8 cellular contexts compared by ENCODE assay signal in genomic region chr6:138001750-138002349, GRCh38.
DNase-seq lines count a peak whose midpoint lies in the region; ATAC-seq, FAIRE-seq and TF ChIP-seq lines count a peak whose summit lies in the region.

No MANE protein-coding gene starts in this region.

- CTCF ChIA-PET in A549 (lab: Yijun Ruan, JAX), result interaction anchor here (0.5 to 5.6 kb wide), 7 partner anchors 15 to 1868 kb away, joined by 3 to 61 read pairs (median 3); no protein-coding TSS in a partner anchor
- CTCF ChIA-PET in naive thymus-derived CD4-positive, alpha-beta T cell (lab: Charles Lee), result interaction anchor here (0.7 to 7.6 kb wide), 7 partner anchors 41 to 945 kb away, joined by 3 to 58 read pairs (median 4); no protein-coding TSS in a partner anchor

- intact Hi-C loops in naive thymus-derived CD4-positive, alpha-beta T cell (cut with micrococcal nuclease), result loop anchor here (1.0 to 10.0 kb wide), 9 partner anchors 107 to 770 kb away; partner anchors contain the start of genes CCDC28A (in 1 of the 2) and HEBP2 (in 1 of the 2)

- no peaks in the 10 kb centered on the region for H3K36me3 ChIP-seq in naive thymus-derived CD4-positive, alpha-beta T cell (ENCODE audit: control insufficient read depth in 2 of 3, insufficient read depth in 3 of 3, low read length in 3 of 3)

- peaks cover 0 to 5% (median 0%) of the 10 kb centered on the region in 5 donors for H3K36me3 Mint-ChIP-seq in naive thymus-derived CD4-positive, alpha-beta T cell

- H3K27me3 ChIP-seq in naive thymus-derived CD4-positive, alpha-beta T cell (ENCODE audit: control insufficient read depth in 2 of 2, insufficient read depth in 2 of 2, low read length in 2 of 2), result no peaks in the 10 kb centered on the region

- WGBS in A549 (ENCODE audit: missing lambda C conversion rate), result 17% methylated on average over 6 of the region's 6 CpGs

- ATAC-seq in A549 (peak in 1 of 2 experiments; percentile 63; a peak in 3 of 6 replicates), HG03039 (IDR thresholded peaks at IDR 0.05; ENCODE audit: unreplicated experiment) (no peak)
- ATAC-seq in naive thymus-derived CD4-positive, alpha-beta T cell, result peak; percentile 79

- TF ChIP-seq CTCF in A549 (IDR thresholded peaks at IDR 0.05), result peak; percentile 80
- peak; percentile 79 for TF ChIP-seq CTCF in GM13976 (IDR thresholded peaks at IDR 0.05; ENCODE audit: borderline replicate concordance, control extremely low read depth, extremely low read depth, insufficient read depth, missing control alignments)
- peak; percentile 92 for TF ChIP-seq CTCF in epithelial cell of esophagus (IDR thresholded peaks at IDR 0.05; ENCODE audit: insufficient read depth, low read depth, low read length, missing control alignments)

- no peak for TF ChIP-seq EP300 in A549 (IDR thresholded peaks at IDR 0.05)

- peaks cover 0 to 16% (median 5%) of the 10 kb centered on the region in 7 donors for H3K4me1 Mint-ChIP-seq in naive thymus-derived CD4-positive, alpha-beta T cell

- no peak overlapping the region for H3K4me2 ChIP-seq in A549

- TF ChIP-seq RAD21 in A549 (conservative IDR thresholded peaks at IDR 0.05 in 1 of 2, IDR thresholded peaks at IDR 0.05 in 1 of 2), result peak; percentile 91 to 92

- no peaks in the 10 kb centered on the region; the same call in 2 of the 3 replicates for H3K9me3 ChIP-seq in A549
- H3K9me3 ChIP-seq in naive thymus-derived CD4-positive, alpha-beta T cell (ENCODE audit: control insufficient read depth in 2 of 3, low read length in 3 of 3), result no peaks in the 10 kb centered on the region

- POLR2A ChIA-PET in A549 (lab: Yijun Ruan, JAX), result no interaction called here
- POLR2A ChIA-PET in naive thymus-derived CD4-positive, alpha-beta T cell (lab: Charles Lee), result no interaction called here

- no peak for FAIRE-seq in A549 (lab: Jason Lieb, UNC)

- in situ Hi-C loops in GM13976 (cut with MboI; ENCODE audit: low sequenced_read_pairs, unreplicated experiment), result loop anchor here (10.0 kb wide), 1 partner anchor 113 kb away; no protein-coding TSS in a partner anchor

- no peak overlapping the region for H3K4me3 Mint-ChIP-seq in naive thymus-derived CD4-positive, alpha-beta T cell

- peak; percentile 21 to 43 for DNase-seq in A549 (ENCODE audit: low read depth in 1 of 2, low spot score in 1 of 2)
- DNase-seq in GM13976 (ENCODE audit: low spot score), result peak; percentile 65
- peak; percentile 41 for DNase-seq in NOMO-1 treated with DMSO at 0.1 percent for 48 hours (lab: John Stamatoyannopoulos, UW; ENCODE audit: unreplicated experiment)
- DNase-seq in activated CD8-positive, alpha-beta memory T cell treated with anti-CD3 and anti-CD28 coated beads, Interleukin-2, amount 50 U/mL, for 4 hours, result peak; percentile 68
- peak; percentile 72 for DNase-seq in epithelial cell of esophagus (ENCODE audit: low read depth)
- DNase-seq in naive thymus-derived CD4-positive, alpha-beta T cell, result peak in 8 of 9 donors; percentile 37 to 65 (median 56)
- DNase-seq in stimulated activated naive CD4-positive, alpha-beta T cell treated with Interleukin-2 at 50 U/mL for 16 hours (lab: John Stamatoyannopoulos, UW), result peak; percentile 40

- H3K27ac ChIP-seq in A549, result no peak overlapping the region
- no peak overlapping the region for H3K27ac ChIP-seq in naive thymus-derived CD4-positive, alpha-beta T cell (ENCODE audit: low read depth, low read length)

- H3K4me3 ChIP-seq in A549 (no peak overlapping the region), epithelial cell of esophagus (ENCODE audit: low read length) (no peak overlapping the region)
- H3K4me3 ChIP-seq in naive thymus-derived CD4-positive, alpha-beta T cell (ENCODE audit: low read length), result no peak overlapping the region

- peaks cover 18% of the 10 kb centered on the region for H3K4me1 ChIP-seq in A549
- H3K4me1 ChIP-seq in naive thymus-derived CD4-positive, alpha-beta T cell (ENCODE audit: control insufficient read depth in 2 of 2, insufficient read depth in 2 of 2, low read length in 2 of 2), result no peaks in the 10 kb centered on the region

- no peak for TF ChIP-seq POLR2A in A549 (IDR thresholded peaks at IDR 0.05; ENCODE audit: low read length)

- H3K9me3 Mint-ChIP-seq in naive thymus-derived CD4-positive, alpha-beta T cell, result peaks cover 0 to 9% (median 5%) of the 10 kb centered on the region in 11 donors

- H3K27ac Mint-ChIP-seq in naive thymus-derived CD4-positive, alpha-beta T cell, result peak overlapping the region in 1 of 9 donors; percentile 27

- peaks cover 0 to 11% (median 0%) of the 10 kb centered on the region in 5 donors for H3K27me3 Mint-ChIP-seq in naive thymus-derived CD4-positive, alpha-beta T cell

TF ChIP-seq in A549, 52 proteins besides CTCF, POLR2A, EP300 and RAD21:
- peak; percentile 93 for TF ChIP-seq SMC3 (IDR thresholded peaks at IDR 0.05)
- no peak for TF ChIP-seq E2F6 (IDR thresholded peaks at IDR 0.05; ENCODE audit: borderline replicate concordance, low read depth)
TF ChIP-seq in A549: peak in this region for 1.
